19 cellular contexts compared by ENCODE assay signal in the genomic region with DNA sequence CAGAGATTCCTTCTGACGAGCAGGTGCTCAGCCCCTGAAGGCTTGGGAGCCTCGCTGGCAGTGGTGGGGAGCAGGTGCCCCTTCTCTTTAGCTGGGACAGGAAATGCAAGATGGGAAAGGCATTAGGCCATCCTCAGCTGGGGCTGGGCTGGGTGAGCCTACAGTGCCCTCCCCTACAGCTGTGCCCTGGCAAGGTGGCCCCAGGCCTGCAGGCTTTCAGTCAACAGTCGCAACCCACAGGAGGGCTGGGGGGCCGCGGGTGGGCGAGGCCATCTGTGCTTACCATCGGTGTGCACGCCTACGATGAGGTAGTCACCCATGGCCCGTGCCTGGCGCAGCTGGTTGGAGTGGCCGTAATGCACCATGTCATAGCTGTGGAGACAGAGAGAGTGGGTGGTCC. TPM values are rescaled to one million over a fixed set of nuclear protein-coding genes. Genes with fewer than 3 reads are reported as not detected.
DNase-seq lines count a peak whose midpoint lies in the region; ATAC-seq and TF ChIP-seq lines count a peak whose summit lies in the region.
"Had no signal": no experiment of that assay in that cellular context is flagged by ENCODE, and none has a peak within 500 bp of the region (broad histone marks: within the 10 kb centered on the region; RNA-seq: fewer than 3 reads in every experiment).

No MANE protein-coding gene starts in this region.

- H3K27me3 Mint-ChIP-seq in activated naive CD4-positive, alpha-beta T cell treated with anti-CD3 and anti-CD28 coated beads for 36 hours (ENCODE audit: low read depth): no peaks in the 10 kb centered on the region
- H3K27me3 Mint-ChIP-seq in IgD-negative memory B cell: no peaks in the 10 kb centered on the region
- H3K27me3 Mint-ChIP-seq in central memory CD8-positive, alpha-beta T cell: no peaks in the 10 kb centered on the region
- no peaks in the 10 kb centered on the region for H3K27me3 Mint-ChIP-seq in progenitor cell of endocrine pancreas
- H3K27me3 Mint-ChIP-seq: dendritic cell treated with granulocyte-macrophage colony-stimulating factor and Interleukin-4, amounts not matched to agents 40 ng/mL and 50 ng/mL, for 4 days had no signal

- no peak overlapping the region for H3K4me3 ChIP-seq in upper lobe of right lung
- H3K4me3 ChIP-seq: gastrocnemius medialis, transverse colon had no signal

- H3K27ac ChIP-seq in upper lobe of right lung: no peak overlapping the region
- H3K27ac ChIP-seq: epithelial cell of prostate, gastrocnemius medialis had no signal

- no peaks in the 10 kb centered on the region for H3K27me3 ChIP-seq in upper lobe of right lung
- H3K27me3 ChIP-seq: gastrocnemius medialis, transverse colon had no signal

- peak overlapping the region; percentile 21 for H3K4me3 Mint-ChIP-seq in activated naive CD4-positive, alpha-beta T cell treated with anti-CD3 and anti-CD28 coated beads for 36 hours
- H3K4me3 Mint-ChIP-seq in IgD-negative memory B cell (peak overlapping the region in 3 of 4 donors; percentile 23 to 86 (median 52)), progenitor cell of endocrine pancreas (ENCODE audit: low read depth) (peak overlapping the region; percentile 92)
- H3K4me3 Mint-ChIP-seq in central memory CD8-positive, alpha-beta T cell: peak overlapping the region; percentile 20
- H3K4me3 Mint-ChIP-seq: dendritic cell treated with granulocyte-macrophage colony-stimulating factor and Interleukin-4, amounts not matched to agents 40 ng/mL and 50 ng/mL, for 4 days had no signal

- H3K9me3 Mint-ChIP-seq in activated naive CD4-positive, alpha-beta T cell treated with anti-CD3 and anti-CD28 coated beads for 36 hours: no peaks in the 10 kb centered on the region
- no peaks in the 10 kb centered on the region for H3K9me3 Mint-ChIP-seq in IgD-negative memory B cell
- H3K9me3 Mint-ChIP-seq in central memory CD8-positive, alpha-beta T cell: no peaks in the 10 kb centered on the region
- no peaks in the 10 kb centered on the region for H3K9me3 Mint-ChIP-seq in progenitor cell of endocrine pancreas (ENCODE audit: low read depth)
- H3K9me3 Mint-ChIP-seq: dendritic cell treated with granulocyte-macrophage colony-stimulating factor and Interleukin-4, amounts not matched to agents 40 ng/mL and 50 ng/mL, for 4 days; H9 had no signal

- CTCF ChIA-PET in activated naive CD4-positive, alpha-beta T cell treated with anti-CD3 and anti-CD28 coated beads for 36 hours (lab: Charles Lee): interaction anchor here (1.0 kb wide), 1 partner anchor 10 kb away, joined by 3 read pairs; no protein-coding TSS in a partner anchor

- intact Hi-C loops in activated naive CD4-positive, alpha-beta T cell treated with anti-CD3 and anti-CD28 coated beads for 36 hours (cut with micrococcal nuclease): no loop called here
- intact Hi-C loops in upper lobe of right lung (cut with DNase I): no loop called here

- peaks cover 7% of the 10 kb centered on the region for H3K36me3 Mint-ChIP-seq in activated naive CD4-positive, alpha-beta T cell treated with anti-CD3 and anti-CD28 coated beads for 36 hours (ENCODE audit: low read depth)
- H3K36me3 Mint-ChIP-seq in IgD-negative memory B cell (no peaks in the 10 kb centered on the region), progenitor cell of endocrine pancreas (ENCODE audit: insufficient read depth) (peaks cover 9% of the 10 kb centered on the region)
- peaks cover 22% of the 10 kb centered on the region for H3K36me3 Mint-ChIP-seq in central memory CD8-positive, alpha-beta T cell (ENCODE audit: insufficient read depth)

- peaks cover 13% of the 10 kb centered on the region for H3K4me1 ChIP-seq in upper lobe of right lung

- no peak for TF ChIP-seq CTCF in progenitor cell of endocrine pancreas (IDR thresholded peaks at IDR 0.05; ENCODE audit: unreplicated experiment)
- no peak for TF ChIP-seq CTCF in upper lobe of right lung (IDR thresholded peaks at IDR 0.05)

- H3K4me1 Mint-ChIP-seq in activated naive CD4-positive, alpha-beta T cell treated with anti-CD3 and anti-CD28 coated beads for 36 hours (ENCODE audit: low read depth): peaks cover 14% of the 10 kb centered on the region
- H3K4me1 Mint-ChIP-seq in IgD-negative memory B cell: peaks cover 2 to 5% (median 4%) of the 10 kb centered on the region in 3 donors
- peaks cover 8% of the 10 kb centered on the region for H3K4me1 Mint-ChIP-seq in central memory CD8-positive, alpha-beta T cell
- H3K4me1 Mint-ChIP-seq in progenitor cell of endocrine pancreas (ENCODE audit: low read depth): peaks cover 10% of the 10 kb centered on the region

- H3K36me3 ChIP-seq in upper lobe of right lung: peaks cover 36% of the 10 kb centered on the region

- no peaks in the 10 kb centered on the region for H3K9me3 ChIP-seq in upper lobe of right lung
- H3K9me3 ChIP-seq: gastrocnemius medialis, transverse colon had no signal

- H3K27ac Mint-ChIP-seq in activated naive CD4-positive, alpha-beta T cell treated with anti-CD3 and anti-CD28 coated beads for 36 hours: no peak overlapping the region
- H3K27ac Mint-ChIP-seq in IgD-negative memory B cell: peak overlapping the region in 1 of 3 donors; percentile 78
- no peak overlapping the region for H3K27ac Mint-ChIP-seq in central memory CD8-positive, alpha-beta T cell (ENCODE audit: low read depth)
- H3K27ac Mint-ChIP-seq in progenitor cell of endocrine pancreas: peak overlapping the region; percentile 45
- H3K27ac Mint-ChIP-seq: dendritic cell treated with granulocyte-macrophage colony-stimulating factor and Interleukin-4, amounts not matched to agents 40 ng/mL and 50 ng/mL, for 4 days; H9 had no signal

- no peak for DNase-seq in activated naive CD4-positive, alpha-beta T cell treated with anti-CD3 and anti-CD28 coated beads for 36 hours
- no peak for DNase-seq in activated naive CD4-positive, alpha-beta T cell (lab: John Stamatoyannopoulos, UW)
- DNase-seq in central memory CD8-positive, alpha-beta T cell (ENCODE audit: low spot score in 2 of 2): no peak
- no peak for DNase-seq in progenitor cell of endocrine pancreas (ENCODE audit: low spot score, unreplicated experiment)
- DNase-seq in anterior cingulate cortex (lab: John Stamatoyannopoulos, UW): no peak
- no peak for DNase-seq in upper lobe of right lung
- DNase-seq: gastrocnemius medialis; H9; midbrain; MV-4-11; NCI-H1930; occipital lobe; stimulated activated naive CD8-positive, alpha-beta T cell treated with anti-CD3 and anti-CD28 coated beads, Interleukin-15, Interleukin-2, amounts not matched to agents 100 U/mL and 50 U/mL, for 24 hours; transverse colon had no signal

- ATAC-seq in central memory CD8-positive, alpha-beta T cell (replicated peaks; ENCODE audit: extremely low read depth, poor library complexity, severe bottlenecking): no peak
- ATAC-seq in upper lobe of right lung (no peak), GM18517 (IDR thresholded peaks at IDR 0.05; ENCODE audit: unreplicated experiment) (no peak)
- ATAC-seq: gastrocnemius medialis; right cardiac atrium; stimulated activated naive CD8-positive, alpha-beta T cell treated with anti-CD3 and anti-CD28 coated beads, Interleukin-15, Interleukin-2, amounts not matched to agents 100 U/mL and 50 U/mL, for 24 hours had no signal

RNA-seq across cellular contexts. Expression of a gene that starts 2.0 kb away (rescaled TPM):
- total RNA-seq in activated naive CD4-positive, alpha-beta T cell treated with anti-CD3 and anti-CD28 coated beads for 36 hours: 10 to 100 TPM; 15.9 to 16.6 TPM
- 20.0 TPM for polyA plus RNA-seq in IgD-negative memory B cell
- total RNA-seq in progenitor cell of endocrine pancreas (93.2 and 95.2 TPM in 2 replicates), upper lobe of right lung (46.1 TPM)

RNA-seq across cellular contexts. Expression of a gene that starts 7.2 kb away (rescaled TPM):
- total RNA-seq in activated naive CD4-positive, alpha-beta T cell treated with anti-CD3 and anti-CD28 coated beads for 36 hours: under 1 TPM; 0.12 to 0.19 TPM
- not detected for polyA plus RNA-seq in IgD-negative memory B cell
- total RNA-seq in progenitor cell of endocrine pancreas (0.78 and 1.7 TPM in 2 replicates), upper lobe of right lung (0.55 TPM)

RNA-seq across cellular contexts. Expression of a gene that starts 8.7 kb away (rescaled TPM):
- 10 to 100 TPM; 18.8 to 22.1 TPM for total RNA-seq in activated naive CD4-positive, alpha-beta T cell treated with anti-CD3 and anti-CD28 coated beads for 36 hours
- 31.6 TPM for polyA plus RNA-seq in IgD-negative memory B cell
- total RNA-seq in progenitor cell of endocrine pancreas (32.4 and 34.0 TPM in 2 replicates), upper lobe of right lung (27.5 TPM)

RNA-seq across cellular contexts. Expression of a gene that starts 17.7 kb away (rescaled TPM):
- total RNA-seq in activated naive CD4-positive, alpha-beta T cell treated with anti-CD3 and anti-CD28 coated beads for 36 hours: 100 to 1,000 TPM; 171 to 182 TPM
- polyA plus RNA-seq in IgD-negative memory B cell: 266 TPM
- total RNA-seq in progenitor cell of endocrine pancreas (137 and 139 TPM in 2 replicates), upper lobe of right lung (91.0 TPM)

RNA-seq across cellular contexts. Expression of a gene that starts 17.8 kb away (rescaled TPM):
- total RNA-seq in activated naive CD4-positive, alpha-beta T cell treated with anti-CD3 and anti-CD28 coated beads for 36 hours: 100 to 1,000 TPM; 213 to 217 TPM
- polyA plus RNA-seq in IgD-negative memory B cell: 22.5 TPM
- 98.9 and 99.7 TPM in 2 replicates for total RNA-seq in progenitor cell of endocrine pancreas
- 39.4 TPM for total RNA-seq in upper lobe of right lung

Comparison
In these comparisons a context has a peak if more than half of its experiments do, and no peak if none do; other contexts are left out.
1. H3K4me3 Mint-ChIP-seq: peak in every context shown above with its lines; median percentile 92 in progenitor cell of endocrine pancreas; 52 in IgD-negative memory B cell; 21 in activated naive CD4-positive, alpha-beta T cell treated with anti-CD3 and anti-CD28 coated beads for 36 hours; 20 in central memory CD8-positive, alpha-beta T cell.